ENCODE assay signal across 30 cellular contexts in the genomic region with DNA sequence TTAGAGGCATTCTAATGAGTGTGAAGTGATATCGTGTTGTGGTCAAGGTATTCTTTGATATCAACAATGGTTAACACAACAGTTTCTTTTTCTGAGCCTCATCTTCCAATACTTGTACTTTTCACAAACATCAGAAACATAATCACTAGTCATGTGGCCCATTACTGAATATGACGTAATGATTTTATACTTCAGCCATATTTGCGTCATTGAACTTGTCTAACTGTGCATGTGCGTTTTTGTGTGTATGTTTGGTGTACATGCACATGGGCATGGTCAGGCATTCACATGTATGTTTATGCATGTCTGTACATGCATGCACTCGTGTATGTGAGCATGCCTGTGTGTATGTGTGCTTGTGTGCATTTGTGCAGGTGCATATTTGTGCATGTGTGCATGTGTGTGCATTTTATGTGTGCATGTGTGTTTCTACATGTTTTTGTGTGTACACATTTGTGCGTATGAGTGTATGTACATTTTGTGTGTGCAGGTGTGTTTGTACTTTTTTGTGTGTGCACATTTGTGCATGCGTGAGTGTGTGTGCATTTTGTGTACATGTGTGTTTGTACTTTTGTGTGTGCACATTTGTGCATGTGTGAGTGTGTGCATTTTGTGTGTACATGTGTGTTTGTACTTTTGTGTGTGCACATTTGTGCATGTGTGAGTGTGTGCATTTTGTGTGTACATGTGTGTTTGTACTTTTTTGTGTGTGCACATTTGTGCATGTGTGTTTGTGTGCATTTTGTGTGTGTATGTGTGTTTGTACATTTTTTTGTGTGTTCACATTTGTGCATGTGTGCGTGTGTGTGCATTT. TPM values are rescaled to one million over a fixed set of nuclear protein-coding genes. Genes with fewer than 3 reads are reported as not detected.
"Had no signal": no experiment of that assay in that cellular context is flagged by ENCODE, and none has a peak within 500 bp of the region (broad histone marks: within the 10 kb centered on the region; RNA-seq: fewer than 3 reads in every experiment).

No MANE protein-coding gene starts in this region.

- H2AFZ ChIP-seq: hepatocyte had no signal

- H3K4me2 ChIP-seq: hepatocyte had no signal

- H3K27ac ChIP-seq: gastroesophageal sphincter, hepatocyte, skin epidermis, thoracic aorta, vagina, VCaP had no signal

- H3K79me2 ChIP-seq: hepatocyte had no signal

- FAIRE-seq: endothelial cell of umbilical vein, TTC549 had no signal

- H3K27me3 ChIP-seq: vagina had no signal

- H3K4me3 ChIP-seq: gastroesophageal sphincter, hepatocyte, mucosa of descending colon, skin epidermis, thoracic aorta, vagina had no signal

- DNase-seq: activated CD4-positive, alpha-beta T cell treated with anti-CD3 and anti-CD28 coated beads for 48 hours; activated CD4-positive, alpha-beta T cell treated with anti-CD3 and anti-CD28 coated beads, Interleukin-2, amount 50 U/mL, for 48 hours; activated CD8-positive, alpha-beta memory T cell treated with anti-CD3 and anti-CD28 coated beads, Interleukin-2, amount 50 U/mL, for 48 hours; activated gamma-delta T cell; activated naive CD4-positive, alpha-beta T cell treated with anti-CD3 and anti-CD28 coated beads, Interleukin-2, amount 50 U/mL, for 16 hours; activated T-cell treated with anti-CD3 and anti-CD28 coated beads, Interleukin-2, amount 50 U/mL, for 24 hours; amniotic stem cell; central memory CD4-positive, alpha-beta T cell; islet precursor cell; left cardiac atrium; left ventricle myocardium superior; mucosa of descending colon; stimulated activated CD4-positive, alpha-beta T cell treated with anti-CD3 and anti-CD28 coated beads, Interleukin-12 subunit alpha, Interleukin-12 subunit beta, amount 100 ng/mL, for 4 hours; stimulated activated CD4-positive, alpha-beta T cell treated with anti-CD3 and anti-CD28 coated beads, Interleukin-4, amount 100 ng/mL, for 1 hour had no signal

- H3K4me1 ChIP-seq: vagina had no signal

- ATAC-seq: gastroesophageal sphincter; left cardiac atrium; left ventricle myocardium superior; mucosa of descending colon; natural killer cell treated with Interleukin-12 subunit alpha and Interleukin-12 subunit beta and Interleukin-15 and Interleukin-18, amount 100 ng/mL, for 72 hours; sciatic nerve; stimulated activated effector memory CD8-positive, alpha-beta T cell treated with anti-CD3 and anti-CD28 coated beads, Interleukin-12 subunit alpha, Interleukin-12 subunit beta, amount 100 ng/mL, for 72 hours had no signal

- H3K9me3 ChIP-seq: gastroesophageal sphincter, mucosa of descending colon, thoracic aorta, vagina had no signal

- H3K36me3 ChIP-seq: gastroesophageal sphincter, thoracic aorta, vagina had no signal

RNA-seq across cellular contexts. Expression of a gene that starts 29.4 kb away (rescaled TPM):
- total RNA-seq: endothelial cell of umbilical vein; fibroblast of lung; gastroesophageal sphincter; left ventricle myocardium superior; lung microvascular endothelial cell; natural killer cell treated with Interleukin-12 subunit alpha and Interleukin-12 subunit beta and Interleukin-15 and Interleukin-18, amount 100 ng/mL, for 72 hours; osteoblast; renal cortical epithelial cell; sciatic nerve; thoracic aorta; vagina had no signal
- polyA plus RNA-seq: endothelial cell of umbilical vein, esophagus, fibroblast of lung had no signal
